ENCODE assay signal across 11 cellular contexts in the genomic region with DNA sequence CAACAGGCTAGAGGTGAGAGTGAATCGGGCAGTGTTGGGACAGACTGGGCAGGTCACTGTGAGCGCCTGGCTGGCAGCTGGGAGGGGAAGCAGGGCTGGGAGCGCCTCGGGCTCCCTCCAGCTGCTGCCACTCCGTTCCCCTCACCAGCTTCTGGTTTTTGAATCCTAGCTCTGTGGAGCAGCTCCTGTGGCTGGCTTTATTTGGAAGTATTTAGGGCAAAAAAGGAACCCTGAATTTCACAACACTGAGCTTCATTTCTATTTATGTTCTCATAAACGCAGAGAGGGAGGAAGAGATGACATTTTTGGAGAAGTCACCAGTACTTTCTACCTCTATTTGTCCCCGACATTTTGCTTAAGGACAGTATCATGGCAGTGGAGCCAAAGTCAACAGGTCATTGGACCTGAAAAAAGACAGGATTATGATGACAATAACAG.
A peak's percentile ranks its signal among the peaks of the same experiment; 100 is the strongest.
DNase-seq lines count a peak whose midpoint lies in the region; ATAC-seq and TF ChIP-seq lines count a peak whose summit lies in the region.
"Had no signal": no experiment of that assay in that cellular context is flagged by ENCODE, and none has a peak within 500 bp of the region (broad histone marks: within the 10 kb centered on the region; RNA-seq: fewer than 3 reads in every experiment).

No MANE protein-coding gene starts in this region.

- 50% methylated on average over 7 of the region's 7 CpGs for WGBS in right cardiac atrium

- H3K9ac ChIP-seq in skeletal muscle tissue (ENCODE audit: low read depth in 1 of 3, low read length in 3 of 3) = no peak overlapping the region

- DNase-seq in HL-60 (ENCODE audit: low read depth in 1 of 2, low spot score in 1 of 2) (peak; percentile 54 to 74), right cardiac atrium (peak; percentile 56 to 74 (median 71)), NCI-H82 (lab: John Stamatoyannopoulos, UW) (no peak)
- DNase-seq in activated effector memory CD4-positive, alpha-beta T cell treated with anti-CD3 and anti-CD28 coated beads, Interleukin-2, amount 50 U/mL, for 16 hours = no peak
- no peak for DNase-seq in activated T-cell treated with anti-CD3 and anti-CD28 coated beads, Interleukin-2, amount 50 U/mL, for 1 hour
- DNase-seq: activated gamma-delta T cell treated with Interleukin-2 at 50 U/mL for 16 hours, NCI-H1105 treated with DMSO at 0.1 percent for 48 hours, SW 1271 had no signal

- H3K4me1 ChIP-seq in right cardiac atrium (ENCODE audit: control insufficient read depth, insufficient read depth, low read length) (peaks cover 40% of the 10 kb centered on the region), skeletal muscle tissue (ENCODE audit: control insufficient read depth in 3 of 3, insufficient read depth in 3 of 3, low read length in 3 of 3) (peaks cover 50 to 58% (median 50%) of the 10 kb centered on the region in 3 donors)

- H3K36me3 ChIP-seq in skeletal muscle tissue (ENCODE audit: control insufficient read depth in 3 of 3, insufficient read depth in 3 of 3, low read length in 3 of 3) = no peaks in the 10 kb centered on the region

- no peaks in the 10 kb centered on the region for H3K9me3 ChIP-seq in right cardiac atrium (ENCODE audit: control insufficient read depth, low read length)
- no peaks in the 10 kb centered on the region for H3K9me3 ChIP-seq in skeletal muscle tissue (ENCODE audit: control insufficient read depth in 3 of 3, low read length in 3 of 3)

- H3K27ac ChIP-seq in HL-60 (replicated peaks) = peak overlapping the region; percentile 79
- no peak overlapping the region for H3K27ac ChIP-seq in VCaP
- peak overlapping the region; percentile 76 for H3K27ac ChIP-seq in right cardiac atrium (ENCODE audit: low read length)
- peak overlapping the region; percentile 78 for H3K27ac ChIP-seq in skeletal muscle tissue (ENCODE audit: low read depth, low read length)

- peak; percentile 10 to 34 for ATAC-seq in right cardiac atrium
- ATAC-seq in HG02610 (IDR thresholded peaks at IDR 0.05; ENCODE audit: unreplicated experiment) = no peak

- TF ChIP-seq CTCF in HL-60 (IDR thresholded peaks at IDR 0.05; ENCODE audit: insufficient read depth, low read length) (no peak), VCaP (conservative IDR thresholded peaks at IDR 0.05) (0 out of 2 replicates have a peak, but pooled peaks have one; percentile 8)

- intact Hi-C loops in right cardiac atrium (cut with DNase I) = no loop called here

- no peaks in the 10 kb centered on the region for H3K27me3 ChIP-seq in HL-60 (ENCODE audit: insufficient read depth, poor library complexity, severe bottlenecking)
- H3K27me3 ChIP-seq in right cardiac atrium (ENCODE audit: control insufficient read depth, insufficient read depth) = no peaks in the 10 kb centered on the region
- H3K27me3 ChIP-seq in skeletal muscle tissue (ENCODE audit: control insufficient read depth in 3 of 3, insufficient read depth in 3 of 3, low read length in 3 of 3) = peaks cover 0 to 22% (median 6%) of the 10 kb centered on the region in 3 donors

- no peak overlapping the region for H3K4me3 ChIP-seq in HL-60 (replicated peaks; ENCODE audit: insufficient read depth, low read length)
- no peak overlapping the region for H3K4me3 ChIP-seq in right cardiac atrium (ENCODE audit: low read length)
- peak overlapping the region in 1 of 3 donors; percentile 25 for H3K4me3 ChIP-seq in skeletal muscle tissue (ENCODE audit: low read length in 3 of 3)

Comparison
In these comparisons a context has a peak if more than half of its experiments do, and no peak if none do; other contexts are left out.
1. DNase-seq: peak in HL-60 (2 of 2) and right cardiac atrium (3 of 3); none in NCI-H82 (single experiment), activated effector memory CD4-positive, alpha-beta T cell treated with anti-CD3 and anti-CD28 coated beads, Interleukin-2, amount 50 U/mL, for 16 hours (single experiment) and activated T-cell treated with anti-CD3 and anti-CD28 coated beads, Interleukin-2, amount 50 U/mL, for 1 hour (single experiment).